ENCODE assay signal across 18 cellular contexts in the genomic region with DNA sequence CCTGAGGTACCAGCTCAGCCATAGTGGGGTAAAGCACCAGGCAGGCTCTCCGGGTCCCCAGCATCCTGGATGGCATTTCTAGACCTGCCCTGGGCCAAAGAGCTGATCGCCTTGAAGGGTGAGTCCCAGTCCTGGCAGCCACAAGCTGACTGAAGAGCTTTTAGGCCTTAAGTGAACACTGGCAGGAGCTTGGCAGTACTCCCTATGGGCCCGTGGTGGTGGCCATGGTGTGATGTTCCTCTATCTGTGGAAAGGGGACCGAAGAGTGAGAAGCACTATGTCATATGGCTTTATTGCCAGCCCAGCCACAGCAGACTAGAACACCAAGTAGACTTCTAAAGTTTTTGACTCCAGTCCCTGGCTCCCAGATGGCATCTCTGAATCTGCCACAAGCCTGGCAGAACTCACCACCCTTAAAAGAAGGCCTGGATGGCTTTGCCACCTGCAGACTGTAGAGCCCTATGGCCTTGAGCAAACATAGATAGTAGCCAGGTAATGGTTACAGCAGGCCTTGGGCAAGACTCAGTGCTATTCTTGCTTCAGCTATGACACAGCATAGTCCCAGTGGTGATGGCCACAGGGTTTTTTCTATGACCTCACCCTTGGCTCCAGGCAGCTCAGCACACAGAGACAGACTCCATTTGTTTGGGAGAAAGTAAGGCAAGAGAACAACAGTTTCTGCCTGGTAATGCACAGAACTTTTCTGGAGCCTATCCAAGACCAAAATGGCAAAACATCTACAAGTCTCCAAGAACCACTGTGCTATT.
A peak's percentile ranks its signal among the peaks of the same experiment; 100 is the strongest.
DNase-seq lines count a peak whose midpoint lies in the region; ATAC-seq, FAIRE-seq and TF ChIP-seq lines count a peak whose summit lies in the region.
"Had no signal": no experiment of that assay in that cellular context is flagged by ENCODE, and none has a peak within 500 bp of the region (broad histone marks: within the 10 kb centered on the region; RNA-seq: fewer than 3 reads in every experiment).

No MANE protein-coding gene starts in this region.

- no peak overlapping the region for H3K4me3 ChIP-seq in mucosa of descending colon
- H3K4me3 ChIP-seq: right lobe of liver had no signal

- FAIRE-seq in GM12892 (lab: Jason Lieb, UNC), result no peak
- FAIRE-seq: GM19239, H54 had no signal

- no peaks in the 10 kb centered on the region for H3K4me1 ChIP-seq in mucosa of descending colon (ENCODE audit: low read depth)
- H3K4me1 ChIP-seq: right lobe of liver had no signal

- no peak for TF ChIP-seq POLR2A in GM12892 (IDR thresholded peaks at IDR 0.05; ENCODE audit: low read depth, low read length)

- no peaks in the 10 kb centered on the region for H3K9me3 ChIP-seq in mucosa of descending colon
- H3K9me3 ChIP-seq: right lobe of liver had no signal

- no peak for TF ChIP-seq CTCF in mucosa of descending colon (IDR thresholded peaks at IDR 0.05)

- H3K36me3 ChIP-seq in mucosa of descending colon (ENCODE audit: low read depth), result no peaks in the 10 kb centered on the region
- H3K36me3 ChIP-seq: right lobe of liver had no signal

- peak; percentile 28 for ATAC-seq in mucosa of descending colon
- ATAC-seq: left colon had no signal

- peak in 35 of 58 donors; percentile 2 to 84 (median 36) for DNase-seq in anterior cingulate cortex (lab: John Stamatoyannopoulos, UW)
- peak; percentile 84 for DNase-seq in globus pallidus (ENCODE audit: low spot score)
- no peak for DNase-seq in mucosa of descending colon
- DNase-seq in superior temporal gyrus (ENCODE audit: extremely low spot score), result peak; percentile 88
- no peak for DNase-seq in DMS79 treated with DMSO at 0.1 percent for 48 hours (lab: John Stamatoyannopoulos, UW)
- no peak for DNase-seq in NCI-H2107 (lab: John Stamatoyannopoulos, UW)
- DNase-seq in GM12892 (ENCODE audit: insufficient read length), result no peak
- DNase-seq: activated CD4-positive, alpha-beta T cell treated with anti-CD3 and anti-CD28 coated beads for 4 hours; activated effector memory CD4-positive, alpha-beta T cell treated with anti-CD3 and anti-CD28 coated beads, Interleukin-2, amount 50 U/mL, for 16 hours; COR-L47; Karpas-422; left colon; NCI-H1092; NCI-H2029 treated with DMSO at 0.1 percent for 48 hours; NCI-H524; right lobe of liver had no signal

- intact Hi-C loops in mucosa of descending colon (cut with DNase I, micrococcal nuclease), result no loop called here

Comparison
In these comparisons a context has a peak if more than half of its experiments do, and no peak if none do; other contexts are left out.
1. DNase-seq: peak in anterior cingulate cortex (35 of 58), globus pallidus (single experiment) and superior temporal gyrus (single experiment); none in mucosa of descending colon (0 of 3), DMS79 treated with DMSO at 0.1 percent for 48 hours (single experiment), NCI-H2107 (single experiment) and GM12892 (single experiment).